1 cellular context compared by ENCODE assay signal in the genomic region with DNA sequence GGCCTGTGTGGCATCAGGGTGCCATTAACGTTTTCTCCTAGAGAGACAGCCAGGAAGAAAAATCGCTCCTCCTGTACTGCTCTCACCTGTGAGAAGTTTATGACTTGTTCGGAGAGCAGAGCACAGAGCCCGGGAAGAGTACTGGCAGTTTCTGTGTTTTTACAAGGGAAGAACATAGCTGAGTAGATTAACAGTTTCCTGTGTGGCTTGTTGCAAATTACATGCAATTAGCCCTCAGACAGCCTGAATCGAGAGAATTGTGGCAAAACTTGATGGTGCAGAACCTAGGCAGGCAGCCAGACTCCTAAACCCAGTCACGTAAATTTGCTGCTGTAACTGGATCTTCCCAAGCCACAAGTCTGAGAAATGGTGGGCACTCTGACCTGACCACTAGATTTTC.
TF ChIP-seq lines count a peak whose summit lies in the region.

No MANE protein-coding gene starts in this region.

TF ChIP-seq in WTC11, 78 proteins besides CTCF, POLR2A, EP300 and RAD21 (continued from another document):
- TF ChIP-seq, protein P1, sequence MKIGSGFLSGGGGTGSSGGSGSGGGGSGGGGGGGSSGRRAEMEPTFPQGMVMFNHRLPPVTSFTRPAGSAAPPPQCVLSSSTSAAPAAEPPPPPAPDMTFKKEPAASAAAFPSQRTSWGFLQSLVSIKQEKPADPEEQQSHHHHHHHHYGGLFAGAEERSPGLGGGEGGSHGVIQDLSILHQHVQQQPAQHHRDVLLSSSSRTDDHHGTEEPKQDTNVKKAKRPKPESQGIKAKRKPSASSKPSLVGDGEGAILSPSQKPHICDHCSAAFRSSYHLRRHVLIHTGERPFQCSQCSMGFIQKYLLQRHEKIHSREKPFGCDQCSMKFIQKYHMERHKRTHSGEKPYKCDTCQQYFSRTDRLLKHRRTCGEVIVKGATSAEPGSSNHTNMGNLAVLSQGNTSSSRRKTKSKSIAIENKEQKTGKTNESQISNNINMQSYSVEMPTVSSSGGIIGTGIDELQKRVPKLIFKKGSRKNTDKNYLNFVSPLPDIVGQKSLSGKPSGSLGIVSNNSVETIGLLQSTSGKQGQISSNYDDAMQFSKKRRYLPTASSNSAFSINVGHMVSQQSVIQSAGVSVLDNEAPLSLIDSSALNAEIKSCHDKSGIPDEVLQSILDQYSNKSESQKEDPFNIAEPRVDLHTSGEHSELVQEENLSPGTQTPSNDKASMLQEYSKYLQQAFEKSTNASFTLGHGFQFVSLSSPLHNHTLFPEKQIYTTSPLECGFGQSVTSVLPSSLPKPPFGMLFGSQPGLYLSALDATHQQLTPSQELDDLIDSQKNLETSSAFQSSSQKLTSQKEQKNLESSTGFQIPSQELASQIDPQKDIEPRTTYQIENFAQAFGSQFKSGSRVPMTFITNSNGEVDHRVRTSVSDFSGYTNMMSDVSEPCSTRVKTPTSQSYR (CRISPR knock-in tag; IDR thresholded peaks at IDR 0.05): no peak
- TF ChIP-seq CREM (CRISPR knock-in tag; IDR thresholded peaks at IDR 0.05): no peak
- TF ChIP-seq, protein P2, sequence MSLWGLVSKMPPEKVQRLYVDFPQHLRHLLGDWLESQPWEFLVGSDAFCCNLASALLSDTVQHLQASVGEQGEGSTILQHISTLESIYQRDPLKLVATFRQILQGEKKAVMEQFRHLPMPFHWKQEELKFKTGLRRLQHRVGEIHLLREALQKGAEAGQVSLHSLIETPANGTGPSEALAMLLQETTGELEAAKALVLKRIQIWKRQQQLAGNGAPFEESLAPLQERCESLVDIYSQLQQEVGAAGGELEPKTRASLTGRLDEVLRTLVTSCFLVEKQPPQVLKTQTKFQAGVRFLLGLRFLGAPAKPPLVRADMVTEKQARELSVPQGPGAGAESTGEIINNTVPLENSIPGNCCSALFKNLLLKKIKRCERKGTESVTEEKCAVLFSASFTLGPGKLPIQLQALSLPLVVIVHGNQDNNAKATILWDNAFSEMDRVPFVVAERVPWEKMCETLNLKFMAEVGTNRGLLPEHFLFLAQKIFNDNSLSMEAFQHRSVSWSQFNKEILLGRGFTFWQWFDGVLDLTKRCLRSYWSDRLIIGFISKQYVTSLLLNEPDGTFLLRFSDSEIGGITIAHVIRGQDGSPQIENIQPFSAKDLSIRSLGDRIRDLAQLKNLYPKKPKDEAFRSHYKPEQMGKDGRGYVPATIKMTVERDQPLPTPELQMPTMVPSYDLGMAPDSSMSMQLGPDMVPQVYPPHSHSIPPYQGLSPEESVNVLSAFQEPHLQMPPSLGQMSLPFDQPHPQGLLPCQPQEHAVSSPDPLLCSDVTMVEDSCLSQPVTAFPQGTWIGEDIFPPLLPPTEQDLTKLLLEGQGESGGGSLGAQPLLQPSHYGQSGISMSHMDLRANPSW (CRISPR knock-in tag; conservative IDR thresholded peaks at IDR 0.05; ENCODE audit: low read depth): no peak
- TF ChIP-seq ZNF138 (CRISPR knock-in tag; conservative IDR thresholded peaks at IDR 0.05): no peak
TF ChIP-seq in WTC11: peak in this region for 0.
